Comparison of ENCODE assay signal across 1 cellular context in genomic region chr13:75307370-75307984, GRCh38.
TF ChIP-seq lines count a peak whose summit lies in the region.

No MANE protein-coding gene starts in this region.

TF ChIP-seq in GM23338, 12 proteins besides CTCF, POLR2A, EP300 and RAD21:
- no peak for TF ChIP-seq STAT1 (IDR thresholded peaks at IDR 0.05; ENCODE audit: unreplicated experiment)
- no peak for TF ChIP-seq EZH2phosphoT487 (IDR thresholded peaks at IDR 0.05; ENCODE audit: unreplicated experiment)
- TF ChIP-seq, protein P1, sequence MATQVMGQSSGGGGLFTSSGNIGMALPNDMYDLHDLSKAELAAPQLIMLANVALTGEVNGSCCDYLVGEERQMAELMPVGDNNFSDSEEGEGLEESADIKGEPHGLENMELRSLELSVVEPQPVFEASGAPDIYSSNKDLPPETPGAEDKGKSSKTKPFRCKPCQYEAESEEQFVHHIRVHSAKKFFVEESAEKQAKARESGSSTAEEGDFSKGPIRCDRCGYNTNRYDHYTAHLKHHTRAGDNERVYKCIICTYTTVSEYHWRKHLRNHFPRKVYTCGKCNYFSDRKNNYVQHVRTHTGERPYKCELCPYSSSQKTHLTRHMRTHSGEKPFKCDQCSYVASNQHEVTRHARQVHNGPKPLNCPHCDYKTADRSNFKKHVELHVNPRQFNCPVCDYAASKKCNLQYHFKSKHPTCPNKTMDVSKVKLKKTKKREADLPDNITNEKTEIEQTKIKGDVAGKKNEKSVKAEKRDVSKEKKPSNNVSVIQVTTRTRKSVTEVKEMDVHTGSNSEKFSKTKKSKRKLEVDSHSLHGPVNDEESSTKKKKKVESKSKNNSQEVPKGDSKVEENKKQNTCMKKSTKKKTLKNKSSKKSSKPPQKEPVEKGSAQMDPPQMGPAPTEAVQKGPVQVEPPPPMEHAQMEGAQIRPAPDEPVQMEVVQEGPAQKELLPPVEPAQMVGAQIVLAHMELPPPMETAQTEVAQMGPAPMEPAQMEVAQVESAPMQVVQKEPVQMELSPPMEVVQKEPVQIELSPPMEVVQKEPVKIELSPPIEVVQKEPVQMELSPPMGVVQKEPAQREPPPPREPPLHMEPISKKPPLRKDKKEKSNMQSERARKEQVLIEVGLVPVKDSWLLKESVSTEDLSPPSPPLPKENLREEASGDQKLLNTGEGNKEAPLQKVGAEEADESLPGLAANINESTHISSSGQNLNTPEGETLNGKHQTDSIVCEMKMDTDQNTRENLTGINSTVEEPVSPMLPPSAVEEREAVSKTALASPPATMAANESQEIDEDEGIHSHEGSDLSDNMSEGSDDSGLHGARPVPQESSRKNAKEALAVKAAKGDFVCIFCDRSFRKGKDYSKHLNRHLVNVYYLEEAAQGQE (IDR thresholded peaks at IDR 0.05; ENCODE audit: unreplicated experiment), result no peak
- TF ChIP-seq JUNB (IDR thresholded peaks at IDR 0.05; ENCODE audit: unreplicated experiment), result no peak
- no peak for TF ChIP-seq ETS1 (IDR thresholded peaks at IDR 0.05)
- no peak for TF ChIP-seq POLR2AphosphoS5 (IDR thresholded peaks at IDR 0.05; ENCODE audit: low read depth)
- no peak for TF ChIP-seq NANOG (IDR thresholded peaks at IDR 0.05; ENCODE audit: borderline replicate concordance)
- TF ChIP-seq CREB1 (CRISPR knock-in tag; IDR thresholded peaks at IDR 0.05; ENCODE audit: low read depth), result no peak
- TF ChIP-seq ZNF114 (CRISPR knock-in tag; IDR thresholded peaks at IDR 0.05), result no peak
- TF ChIP-seq ZNF462 (CRISPR knock-in tag; IDR thresholded peaks at IDR 0.05), result no peak
- TF ChIP-seq ZNF331 (CRISPR knock-in tag; IDR thresholded peaks at IDR 0.05; ENCODE audit: low read depth), result no peak
- no peak for TF ChIP-seq EZH2 (IDR thresholded peaks at IDR 0.05; ENCODE audit: low read depth, unreplicated experiment)
